10 cellular contexts compared by ENCODE assay signal in the genomic region with DNA sequence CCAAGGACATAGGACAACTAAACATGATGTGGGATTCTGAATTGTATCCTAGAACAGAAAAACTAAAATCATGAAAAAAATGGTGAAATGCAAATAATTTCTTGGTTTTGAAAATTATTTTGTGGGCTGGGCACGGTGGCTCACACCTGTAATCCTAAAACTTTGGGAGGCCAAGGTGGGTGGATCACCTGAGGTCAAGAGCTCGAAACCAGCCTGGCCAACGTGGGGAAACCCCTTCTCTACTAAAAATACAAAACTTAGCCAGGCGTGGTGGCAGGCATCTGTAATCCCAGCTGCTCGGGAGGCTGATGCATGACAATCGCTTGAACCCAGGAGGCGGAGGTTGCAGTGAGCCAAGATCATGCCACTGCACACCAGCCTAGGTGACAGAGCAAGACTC. TPM values are rescaled to one million over a fixed set of nuclear protein-coding genes. Genes with fewer than 3 reads are reported as not detected.
"Had no signal": no experiment of that assay in that cellular context is flagged by ENCODE, and none has a peak within 500 bp of the region (broad histone marks: within the 10 kb centered on the region; RNA-seq: fewer than 3 reads in every experiment).

No MANE protein-coding gene starts in this region.

RNA-seq across cellular contexts. Expression of a gene that starts 40.8 kb away (rescaled TPM):
- total RNA-seq: SJCRH30 had no signal

RNA-seq across cellular contexts. Expression of a gene that starts 50.3 kb away (rescaled TPM):
- total RNA-seq: activated CD4-positive, alpha-beta memory T cell treated with anti-CD3 and anti-CD28 coated beads, Interleukin-2, amount 10 ng/mL, durations not matched to agents 7 days and 5 days; activated CD4-positive, alpha-beta T cell treated with anti-CD3 and anti-CD28 coated beads for 36 hours; activated CD8-positive, alpha-beta memory T cell treated with anti-CD3 and anti-CD28 coated beads for 36 hours; activated naive CD4-positive, alpha-beta T cell treated with anti-CD3 and anti-CD28 coated beads for 36 hours; activated T-helper 17 cell treated with anti-CD3 and anti-CD28 coated beads, Interleukin-2, amount 50 U/mL, for 72 hours; astrocyte; Peyer's patch; Right ventricle myocardium superior; SJCRH30; T-helper 1 cell treated with Interleukin-12 subunit alpha and Interleukin-12 subunit beta and Interleukin-4 antibody, amounts not matched to agents 30 ng/mL and 1 ng/mL, for 36 hours had no signal

RNA-seq across cellular contexts. Expression of a gene that starts 58.7 kb away (rescaled TPM):
- total RNA-seq: activated CD4-positive, alpha-beta memory T cell treated with anti-CD3 and anti-CD28 coated beads, Interleukin-2, amount 10 ng/mL, durations not matched to agents 7 days and 5 days; activated CD4-positive, alpha-beta T cell treated with anti-CD3 and anti-CD28 coated beads for 36 hours; activated CD8-positive, alpha-beta memory T cell treated with anti-CD3 and anti-CD28 coated beads for 36 hours; activated naive CD4-positive, alpha-beta T cell treated with anti-CD3 and anti-CD28 coated beads for 36 hours; activated T-helper 17 cell treated with anti-CD3 and anti-CD28 coated beads, Interleukin-2, amount 50 U/mL, for 72 hours; astrocyte; Peyer's patch; Right ventricle myocardium superior; SJCRH30; T-helper 1 cell treated with Interleukin-12 subunit alpha and Interleukin-12 subunit beta and Interleukin-4 antibody, amounts not matched to agents 30 ng/mL and 1 ng/mL, for 36 hours had no signal
